In genomic region chr6:2749972-2750600, GRCh38 we compare ENCODE assay signal across 7 cellular contexts. TPM values are rescaled to one million over a fixed set of nuclear protein-coding genes. Genes with fewer than 3 reads are reported as not detected.
A peak's percentile ranks its signal among the peaks of the same experiment; 100 is the strongest.
DNase-seq lines count a peak whose midpoint lies in the region; ATAC-seq, FAIRE-seq and TF ChIP-seq lines count a peak whose summit lies in the region.

No MANE protein-coding gene starts in this region.

- H3K27me3 ChIP-seq in colonic mucosa: no peaks in the 10 kb centered on the region

- H3K4me1 ChIP-seq in colonic mucosa: no peaks in the 10 kb centered on the region

- no peak overlapping the region for H3K27ac ChIP-seq in colonic mucosa

- no peaks in the 10 kb centered on the region for H3K36me3 ChIP-seq in colonic mucosa

- no peaks in the 10 kb centered on the region for H3K36me3 Mint-ChIP-seq in activated CD4-positive, alpha-beta T cell treated with anti-CD3 and anti-CD28 coated beads for 36 hours (ENCODE audit: low read depth)

- no peaks in the 10 kb centered on the region for H3K9me3 Mint-ChIP-seq in activated CD4-positive, alpha-beta T cell treated with anti-CD3 and anti-CD28 coated beads for 36 hours (ENCODE audit: low read depth)

- ATAC-seq in activated CD4-positive, alpha-beta T cell treated with anti-CD3 and anti-CD28 coated beads for 36 hours: peak; percentile 66
- no peak for ATAC-seq in HG03039 (IDR thresholded peaks at IDR 0.05; ENCODE audit: unreplicated experiment)

- POLR2A ChIA-PET in activated CD4-positive, alpha-beta T cell treated with anti-CD3 and anti-CD28 coated beads for 36 hours (lab: Charles Lee): no interaction called here

- no peak overlapping the region for H3K9ac ChIP-seq in colonic mucosa (ENCODE audit: low read depth in 2 of 2, low read length in 2 of 2)

- no peak overlapping the region for H3K4me3 ChIP-seq in colonic mucosa

- peak; percentile 87 for TF ChIP-seq CTCF in colonic mucosa (IDR thresholded peaks at IDR 0.05)

- CTCF ChIA-PET in activated CD4-positive, alpha-beta T cell treated with anti-CD3 and anti-CD28 coated beads for 36 hours (lab: Charles Lee): interaction anchor here (0.7 to 5.4 kb wide), 32 partner anchors 11 to 1193 kb away, joined by 3 to 101 read pairs (median 4); no protein-coding TSS in a partner anchor

- intact Hi-C loops in activated CD4-positive, alpha-beta T cell treated with anti-CD3 and anti-CD28 coated beads for 36 hours (cut with DNase I, micrococcal nuclease): loop anchor here (1.0 to 5.0 kb wide), 4 partner anchors 11 to 1154 kb away; no protein-coding TSS in a partner anchor
- intact Hi-C loops in colonic mucosa (cut with DNase I): loop anchor here (5.0 kb wide), 1 partner anchor 1153 kb away; no protein-coding TSS in a partner anchor

- peaks cover 8% of the 10 kb centered on the region for H3K27me3 Mint-ChIP-seq in activated CD4-positive, alpha-beta T cell treated with anti-CD3 and anti-CD28 coated beads for 36 hours

- H3K9me3 ChIP-seq in colonic mucosa: no peaks in the 10 kb centered on the region

- H3K27ac Mint-ChIP-seq in activated CD4-positive, alpha-beta T cell treated with anti-CD3 and anti-CD28 coated beads for 36 hours: no peak overlapping the region

- FAIRE-seq in GM12891 (lab: Jason Lieb, UNC): peak; percentile 52

- TF ChIP-seq POLR2A in GM12891 (IDR thresholded peaks at IDR 0.05; ENCODE audit: low read depth, low read length): no peak

- peaks cover 3% of the 10 kb centered on the region for H3K4me1 Mint-ChIP-seq in activated CD4-positive, alpha-beta T cell treated with anti-CD3 and anti-CD28 coated beads for 36 hours

- no peak for DNase-seq in GM12891 (ENCODE audit: insufficient read length, low spot score)
- peak; percentile 80 for DNase-seq in NCI-H2227 (lab: John Stamatoyannopoulos, UW; ENCODE audit: unreplicated experiment)
- peak; percentile 83 for DNase-seq in activated CD4-positive, alpha-beta T cell treated with anti-CD3 and anti-CD28 coated beads for 36 hours
- peak; percentile 71 for DNase-seq in colonic mucosa
- peak; percentile 49 to 66 for DNase-seq in lung microvascular endothelial cell (ENCODE audit: low read depth in 2 of 2)
- peak; percentile 50 for DNase-seq in stimulated activated CD8-positive, alpha-beta memory T cell treated with anti-CD3 and anti-CD28 coated beads, Interleukin-4, amount 100 ng/mL, for 24 hours (ENCODE audit: low read depth)

- H3K4me3 Mint-ChIP-seq in activated CD4-positive, alpha-beta T cell treated with anti-CD3 and anti-CD28 coated beads for 36 hours: no peak overlapping the region

TF ChIP-seq in GM12891, 5 proteins besides CTCF, POLR2A, EP300 and RAD21:
- no peak for TF ChIP-seq POU2F2 (IDR thresholded peaks at IDR 0.05; ENCODE audit: low read depth, low read length)
- TF ChIP-seq PAX5 (IDR thresholded peaks at IDR 0.05; ENCODE audit: insufficient read depth, low read length, severe bottlenecking): peak; percentile 99
- TF ChIP-seq SPI1 (IDR thresholded peaks at IDR 0.05; ENCODE audit: low read depth, low read length): no peak

RNA-seq across cellular contexts. Expression of gene MYLK4, which starts 0.6 kb away (rescaled TPM):
- polyA plus RNA-seq in GM12891 (2012; ENCODE audit: low read depth, missing spikeins): 0.04 TPM
- total RNA-seq in activated CD4-positive, alpha-beta T cell treated with anti-CD3 and anti-CD28 coated beads for 36 hours: under 1 TPM; 0.12 to 0.16 TPM
- total RNA-seq in colonic mucosa (under 1 TPM; 0.20 to 0.35 TPM), lung microvascular endothelial cell (0.40 and 0.44 TPM in 2 replicates)

RNA-seq across cellular contexts. Expression of gene WRNIP1, which starts 15.1 kb away (rescaled TPM):
- polyA plus RNA-seq in GM12891 (2012; ENCODE audit: low read depth, missing spikeins): 16.3 TPM
- total RNA-seq in activated CD4-positive, alpha-beta T cell treated with anti-CD3 and anti-CD28 coated beads for 36 hours: 10 to 100 TPM; 41.6 to 42.3 TPM
- total RNA-seq in colonic mucosa (10 to 100 TPM; 49.9 to 53.7 TPM), lung microvascular endothelial cell (31.2 and 42.7 TPM in 2 replicates)
